Comparison of ENCODE assay signal across 12 cellular contexts in genomic region chr19:4913996-4914735, GRCh38. TPM values are rescaled to one million over a fixed set of nuclear protein-coding genes. Genes with fewer than 3 reads are reported as not detected.
DNase-seq lines count a peak whose midpoint lies in the region; ATAC-seq, FAIRE-seq and TF ChIP-seq lines count a peak whose summit lies in the region.
"Had no signal": no experiment of that assay in that cellular context is flagged by ENCODE, and none has a peak within 500 bp of the region (broad histone marks: within the 10 kb centered on the region; RNA-seq: fewer than 3 reads in every experiment).

No MANE protein-coding gene starts in this region.

- in situ Hi-C loops in HepG2 (cut with HindIII; ENCODE audit: extremely low pct_ligation_motif_present, low pct_unique_long_range_greater_than_20kb) (loop anchor here (5.0 kb wide), 2 partner anchors 42 to 102 kb away; no protein-coding TSS in a partner anchor), transverse colon (cut with MboI; ENCODE audit: low pct_ligation_motif_present in 1 of 4, low pct_unique_long_range_greater_than_20kb in 1 of 4, low sequenced_read_pairs in 3 of 4) (loop anchor here in 1 of 4 donors (25.0 kb wide), 1 partner anchor 102 kb away; no protein-coding TSS in a partner anchor)

- no peak for FAIRE-seq in HepG2 (lab: Jason Lieb, UNC)

- H3K27me3 ChIP-seq in HepG2 (ENCODE audit: control insufficient read depth in 1 of 2, insufficient read depth in 2 of 2, low read length in 2 of 2): no peaks in the 10 kb centered on the region
- no peaks in the 10 kb centered on the region for H3K27me3 ChIP-seq in right lobe of liver
- H3K27me3 ChIP-seq in transverse colon: peaks cover 3% of the 10 kb centered on the region
- H3K27me3 ChIP-seq: gastrocnemius medialis had no signal

- BruUV-seq in HepG2 (replicated peaks; lab: Mats Ljungman, UMichigan): no TSS peak

- TF ChIP-seq EP300 in HepG2 (IDR thresholded peaks at IDR 0.05; ENCODE audit: low read depth in 2 of 2, low read length in 2 of 2): no peak
- no peak for TF ChIP-seq EP300 in HepG2 (CRISPR knock-in tag; IDR thresholded peaks at IDR 0.05; ENCODE audit: borderline replicate concordance)
- no peak for TF ChIP-seq EP300 in transverse colon (IDR thresholded peaks at IDR 0.05; ENCODE audit: low read depth)

- TF ChIP-seq POLR2A in HepG2 (IDR thresholded peaks at IDR 0.05; ENCODE audit: insufficient read depth in 1 of 2, low read depth in 2 of 2, low read length in 2 of 2) (no peak; a peak in 1 of 4 replicates), right lobe of liver (IDR thresholded peaks at IDR 0.05) (no peak), transverse colon (IDR thresholded peaks at IDR 0.05) (no peak), erythroblast (IDR thresholded peaks at IDR 0.05; ENCODE audit: low read length) (no peak)

- intact Hi-C loops in HepG2 (cut with micrococcal nuclease; ENCODE audit: unreplicated experiment) (no loop called here), right lobe of liver (cut with DNase I) (loop anchor here (5.0 kb wide), 2 partner anchors 37 to 107 kb away; no protein-coding TSS in a partner anchor), transverse colon (cut with DNase I; ENCODE audit: low total_unique reads) (no loop called here)

- no peak overlapping the region for H3K27ac ChIP-seq in HepG2 (ENCODE audit: extremely low read length, insufficient read depth, low read length)
- H3K27ac ChIP-seq in right lobe of liver: no peak overlapping the region
- H3K27ac ChIP-seq in transverse colon: peak overlapping the region in 2 of 4 donors; percentile 51 to 64
- H3K27ac ChIP-seq: gastrocnemius medialis, parathyroid adenoma had no signal

- H3K4me3 Mint-ChIP-seq in activated T-cell treated with anti-CD3 and anti-CD28 coated beads, Interleukin-2, amount 50 U/mL, for 72 hours: peak overlapping the region; percentile 90 to 99
- H3K4me3 Mint-ChIP-seq in memory B cell: peak overlapping the region; percentile 98

- H3K4me3 ChIP-seq in HepG2 (replicated peaks in 1 of 3; ENCODE audit: insufficient read depth in 1 of 3, low read depth in 2 of 3, low read length in 3 of 3): no peak overlapping the region
- no peak overlapping the region for H3K4me3 ChIP-seq in right lobe of liver
- peak overlapping the region in 1 of 4 donors; percentile 37 for H3K4me3 ChIP-seq in transverse colon
- H3K4me3 ChIP-seq: gastrocnemius medialis had no signal

- H4K20me1 ChIP-seq in HepG2 (ENCODE audit: insufficient read depth, low read length): peaks cover 2% of the 10 kb centered on the region; the same call in 1 of the 2 replicates

- H3K36me3 ChIP-seq in HepG2 (replicated peaks in 1 of 2; ENCODE audit: control insufficient read depth in 1 of 2, insufficient read depth in 2 of 2, low read length in 2 of 2): peaks cover 2 to 30% of the 10 kb centered on the region in 2 experiments; a peak in 3 of 5 replicates
- H3K36me3 ChIP-seq in right lobe of liver: no peaks in the 10 kb centered on the region
- H3K36me3 ChIP-seq in transverse colon: no peaks in the 10 kb centered on the region
- H3K36me3 ChIP-seq: gastrocnemius medialis had no signal

- no peaks in the 10 kb centered on the region for H3K27me3 Mint-ChIP-seq in activated T-cell treated with anti-CD3 and anti-CD28 coated beads, Interleukin-2, amount 50 U/mL, for 72 hours (ENCODE audit: low read depth)
- H3K27me3 Mint-ChIP-seq in memory B cell: no peaks in the 10 kb centered on the region

- H3K4me1 Mint-ChIP-seq in activated T-cell treated with anti-CD3 and anti-CD28 coated beads, Interleukin-2, amount 50 U/mL, for 72 hours (ENCODE audit: low read depth): peaks cover 69% of the 10 kb centered on the region
- H3K4me1 Mint-ChIP-seq in memory B cell: peaks cover 32% of the 10 kb centered on the region

- CTCF ChIA-PET in HepG2 (lab: Yijun Ruan, JAX; ENCODE audit: low intra/inter-chr PET ratio, low total read pairs): interaction anchor here (0.6 kb wide), 1 partner anchor 117 kb away, joined by 3 read pairs; no protein-coding TSS in a partner anchor

- TF ChIP-seq RAD21 in HepG2 (CRISPR knock-in tag; IDR thresholded peaks at IDR 0.05): no peak

- peaks cover 6 to 39% of the 10 kb centered on the region in 2 donors for H3K36me3 Mint-ChIP-seq in activated T-cell treated with anti-CD3 and anti-CD28 coated beads, Interleukin-2, amount 50 U/mL, for 72 hours (ENCODE audit: insufficient read depth in 2 of 2)
- no peaks in the 10 kb centered on the region for H3K36me3 Mint-ChIP-seq in memory B cell

- H3K4me1 ChIP-seq in HepG2 (ENCODE audit: insufficient read depth, low read length) (peaks cover 33% of the 10 kb centered on the region), right lobe of liver (peaks cover 0 to 12% (median 0%) of the 10 kb centered on the region in 4 donors), transverse colon (peaks cover 16 to 37% (median 29%) of the 10 kb centered on the region in 4 donors)
- H3K4me1 ChIP-seq: parathyroid adenoma had no signal

- H3K79me2 ChIP-seq in HepG2 (ENCODE audit: insufficient read depth, low read length): peaks cover 76% of the 10 kb centered on the region
- H3K79me2 ChIP-seq: parathyroid adenoma had no signal

- POLR2A ChIA-PET in HepG2 (lab: Yijun Ruan, JAX): no interaction called here

- H3K9me3 ChIP-seq in HepG2 (ENCODE audit: low read length): no peaks in the 10 kb centered on the region
- no peaks in the 10 kb centered on the region for H3K9me3 ChIP-seq in right lobe of liver
- H3K9me3 ChIP-seq in transverse colon: no peaks in the 10 kb centered on the region
- H3K9me3 ChIP-seq: gastrocnemius medialis had no signal

- no peak for ATAC-seq in HepG2
- no peak for ATAC-seq in right lobe of liver
- ATAC-seq in activated T-cell treated with anti-CD3 and anti-CD28 coated beads, Interleukin-2, amount 50 U/mL, for 72 hours (replicated peaks in 1 of 2): no peak
- ATAC-seq in memory B cell (ENCODE audit: low read depth): no peak
- ATAC-seq in HG02970 (IDR thresholded peaks at IDR 0.05; ENCODE audit: low FRiP score, unreplicated experiment): no peak
- ATAC-seq: gastrocnemius medialis had no signal

- no peak overlapping the region for H3K4me2 ChIP-seq in HepG2 (ENCODE audit: low read depth, low read length)

- 95% methylated on average over 24 of the region's 24 CpGs for WGBS in HepG2 (ENCODE audit: low lambda C conversion rate)
- WGBS in right lobe of liver (ENCODE audit: insufficient coverage, low coverage, low lambda C conversion rate, missing lambda C conversion rate): 88% methylated on average over 9 of the region's 24 CpGs
- WGBS in transverse colon (ENCODE audit: low coverage in 1 of 2), 2 donors: 81 to 83% methylated on average over 8 to 24 of the region's 24 CpGs

- no peak overlapping the region for H2AFZ ChIP-seq in HepG2 (ENCODE audit: low read length)
- H2AFZ ChIP-seq: parathyroid adenoma had no signal

- TF ChIP-seq CTCF in HepG2 (CRISPR knock-in tag; IDR thresholded peaks at IDR 0.05) (no peak), right lobe of liver (IDR thresholded peaks at IDR 0.05) (no peak), transverse colon (IDR thresholded peaks at IDR 0.05) (no peak)

- H3K9me3 Mint-ChIP-seq in activated T-cell treated with anti-CD3 and anti-CD28 coated beads, Interleukin-2, amount 50 U/mL, for 72 hours: no peaks in the 10 kb centered on the region
- no peaks in the 10 kb centered on the region for H3K9me3 Mint-ChIP-seq in memory B cell

- no peak overlapping the region for H3K9ac ChIP-seq in HepG2 (ENCODE audit: insufficient read depth, low read depth, low read length)
- H3K9ac ChIP-seq: parathyroid adenoma had no signal

- peak overlapping the region; percentile 79 for H3K27ac Mint-ChIP-seq in activated T-cell treated with anti-CD3 and anti-CD28 coated beads, Interleukin-2, amount 50 U/mL, for 72 hours
- no peak overlapping the region for H3K27ac Mint-ChIP-seq in memory B cell

- no peak for DNase-seq in HepG2 (ENCODE audit: low spot score)
- no peak for DNase-seq in right lobe of liver
- peak; percentile 16 to 19 for DNase-seq in activated T-cell treated with anti-CD3 and anti-CD28 coated beads, Interleukin-2, amount 50 U/mL, for 72 hours
- DNase-seq in memory B cell (ENCODE audit: low spot score in 2 of 2): no peak
- peak; percentile 17 for DNase-seq in transverse colon
- DNase-seq in NCI-H1436 treated with DMSO at 0.1 percent for 48 hours (lab: John Stamatoyannopoulos, UW): no peak
- DNase-seq in erythroblast (lab: John Stamatoyannopoulos, UW): no peak
- DNase-seq: gastrocnemius medialis, SHP77 had no signal

RNA-seq across cellular contexts. Expression of gene UHRF1, which starts 4.9 kb away (rescaled TPM):
- total RNA-seq in HepG2 (2016; rRNA removed; fragmentation: Illumina TruSeq; extraction: Trizol): 77.7 and 78.4 TPM in 2 replicates
- total RNA-seq in HepG2 (2016; cell fraction: cytosol; rRNA removed; fragmentation: Illumina TruSeq; extraction: Trizol; ENCODE audit: low read depth): 3.9 and 6.2 TPM in 2 replicates
- total RNA-seq in HepG2 (2016; cell fraction: insoluble cytoplasmic fraction; rRNA removed; fragmentation: Illumina TruSeq; extraction: Trizol): 67.8 and 81.6 TPM in 2 replicates
- total RNA-seq in HepG2 (2016; cell fraction: membrane; rRNA removed; fragmentation: Illumina TruSeq; extraction: Trizol): 20.0 and 21.7 TPM in 2 replicates
- total RNA-seq in HepG2 (2016; cell fraction: nucleus; rRNA removed; fragmentation: Illumina TruSeq; extraction: Trizol): 44.9 and 50.5 TPM in 2 replicates
- 6.6 and 6.8 TPM in 2 replicates for polyA plus RNA-seq in HepG2 (2011; rRNA removed)
- 3.1 and 4.8 TPM in 2 replicates for polyA plus RNA-seq in HepG2 (2011; cell fraction: cytosol; rRNA removed)
- polyA plus RNA-seq in HepG2 (2011; cell fraction: nucleus; rRNA removed): 10.7 and 15.0 TPM in 2 replicates
- 6.1 and 15.1 TPM in 2 replicates for polyA plus RNA-seq in HepG2 (2012)
- polyA plus RNA-seq in HepG2 (2016; cell fraction: cytosol; fragmentation: Illumina TruSeq; extraction: Trizol; ENCODE audit: low read depth): 2.1 and 2.4 TPM in 2 replicates
- 65.4 and 73.6 TPM in 2 replicates for polyA plus RNA-seq in HepG2 (2016; cell fraction: insoluble cytoplasmic fraction; fragmentation: Illumina TruSeq; extraction: Trizol; ENCODE audit: low read depth)
- polyA plus RNA-seq in HepG2 (2016; cell fraction: membrane; fragmentation: Illumina TruSeq; extraction: Trizol; ENCODE audit: low read depth): 7.7 and 8.4 TPM in 2 replicates
- polyA plus RNA-seq in HepG2 (2016; cell fraction: nucleus; fragmentation: Illumina TruSeq; extraction: Trizol; ENCODE audit: insufficient read depth, low read depth): 78.8 and 80.1 TPM in 2 replicates
- polyA minus RNA-seq in HepG2 (2011; rRNA and poly(A)+ RNA removed; ENCODE audit: low replicate concordance): 16.7 and 45.7 TPM in 2 replicates
- polyA minus RNA-seq in HepG2 (2011; cell fraction: cytosol; rRNA and poly(A)+ RNA removed): 4.4 and 8.6 TPM in 2 replicates
- polyA minus RNA-seq in HepG2 (2011; cell fraction: nucleus; rRNA and poly(A)+ RNA removed): 4.1 and 5.9 TPM in 2 replicates
- 1 to 10 TPM in 2 of 6 experiments, under 1 TPM in 4; 0.17 to 3.8 (median 0.82) TPM for total RNA-seq in right lobe of liver
- 100 to 1,000 TPM in 1 of 2 donors, 10 to 100 TPM in 1; 76.4 to 110 TPM for total RNA-seq in activated T-cell treated with anti-CD3 and anti-CD28 coated beads, Interleukin-2, amount 50 U/mL, for 72 hours
- total RNA-seq in transverse colon: 10 to 100 TPM in 2 of 4 donors, 1 to 10 TPM in 2; 2.9 to 41.2 (median 12.0) TPM

RNA-seq across cellular contexts. Expression of gene ARRDC5, which starts 11.5 kb away (rescaled TPM):
- total RNA-seq in HepG2 (2016; rRNA removed; fragmentation: Illumina TruSeq; extraction: Trizol) (not detected in 2 replicates), right lobe of liver (under 1 TPM in 3 of 6 experiments, not detected in 3; 0.15 to 0.35 (median 0.17) TPM), transverse colon (1 to 10 TPM in 1 of 4 donors, not detected in 3; 1.3 TPM)
- not detected in 2 replicates for total RNA-seq in HepG2 (2016; cell fraction: cytosol; rRNA removed; fragmentation: Illumina TruSeq; extraction: Trizol; ENCODE audit: low read depth)
- not detected in 2 replicates for total RNA-seq in HepG2 (2016; cell fraction: insoluble cytoplasmic fraction; rRNA removed; fragmentation: Illumina TruSeq; extraction: Trizol)
- total RNA-seq in HepG2 (2016; cell fraction: membrane; rRNA removed; fragmentation: Illumina TruSeq; extraction: Trizol): not detected in 2 replicates
- total RNA-seq in HepG2 (2016; cell fraction: nucleus; rRNA removed; fragmentation: Illumina TruSeq; extraction: Trizol): not detected in 2 replicates
- polyA plus RNA-seq in HepG2 (2011; rRNA removed): not detected in 2 replicates
- polyA plus RNA-seq in HepG2 (2011; cell fraction: cytosol; rRNA removed): not detected in 2 replicates
- not detected in 2 replicates for polyA plus RNA-seq in HepG2 (2011; cell fraction: nucleus; rRNA removed)
- polyA plus RNA-seq in HepG2 (2012): not detected in 2 replicates
- polyA plus RNA-seq in HepG2 (2016; cell fraction: cytosol; fragmentation: Illumina TruSeq; extraction: Trizol; ENCODE audit: low read depth): not detected in 2 replicates
- not detected in 2 replicates for polyA plus RNA-seq in HepG2 (2016; cell fraction: insoluble cytoplasmic fraction; fragmentation: Illumina TruSeq; extraction: Trizol; ENCODE audit: low read depth)
- polyA plus RNA-seq in HepG2 (2016; cell fraction: membrane; fragmentation: Illumina TruSeq; extraction: Trizol; ENCODE audit: low read depth): not detected in 2 replicates
- not detected in 2 replicates for polyA plus RNA-seq in HepG2 (2016; cell fraction: nucleus; fragmentation: Illumina TruSeq; extraction: Trizol; ENCODE audit: insufficient read depth, low read depth)
- polyA minus RNA-seq in HepG2 (2011; rRNA and poly(A)+ RNA removed; ENCODE audit: low replicate concordance): 0.09 TPM in 1 of 2 replicates, not detected in the other
- polyA minus RNA-seq in HepG2 (2011; cell fraction: cytosol; rRNA and poly(A)+ RNA removed): not detected in 2 replicates
- polyA minus RNA-seq in HepG2 (2011; cell fraction: nucleus; rRNA and poly(A)+ RNA removed): not detected in 2 replicates
- under 1 TPM; 0.72 to 0.76 TPM for total RNA-seq in activated T-cell treated with anti-CD3 and anti-CD28 coated beads, Interleukin-2, amount 50 U/mL, for 72 hours
- total RNA-seq: gastrocnemius medialis had no signal
- polyA plus RNA-seq: BJ had no signal

RNA-seq across cellular contexts. Expression of gene PLIN3, which starts 46.7 kb away (rescaled TPM):
- total RNA-seq in HepG2 (2016; rRNA removed; fragmentation: Illumina TruSeq; extraction: Trizol) (49.3 and 59.8 TPM in 2 replicates), right lobe of liver (10 to 100 TPM; 10.8 to 53.9 (median 19.6) TPM), transverse colon (10 to 100 TPM; 27.5 to 85.5 (median 77.1) TPM)
- total RNA-seq in HepG2 (2016; cell fraction: cytosol; rRNA removed; fragmentation: Illumina TruSeq; extraction: Trizol; ENCODE audit: low read depth): 8.6 and 11.0 TPM in 2 replicates
- 52.7 and 59.0 TPM in 2 replicates for total RNA-seq in HepG2 (2016; cell fraction: insoluble cytoplasmic fraction; rRNA removed; fragmentation: Illumina TruSeq; extraction: Trizol)
- 25.3 and 25.7 TPM in 2 replicates for total RNA-seq in HepG2 (2016; cell fraction: membrane; rRNA removed; fragmentation: Illumina TruSeq; extraction: Trizol)
- total RNA-seq in HepG2 (2016; cell fraction: nucleus; rRNA removed; fragmentation: Illumina TruSeq; extraction: Trizol): 20.1 and 21.0 TPM in 2 replicates
- polyA plus RNA-seq in HepG2 (2011; rRNA removed): 57.9 and 69.4 TPM in 2 replicates
- 64.8 and 97.9 TPM in 2 replicates for polyA plus RNA-seq in HepG2 (2011; cell fraction: cytosol; rRNA removed)
- polyA plus RNA-seq in HepG2 (2011; cell fraction: nucleus; rRNA removed): 34.7 and 36.0 TPM in 2 replicates
- 36.2 and 55.0 TPM in 2 replicates for polyA plus RNA-seq in HepG2 (2012)
- 10.8 and 11.1 TPM in 2 replicates for polyA plus RNA-seq in HepG2 (2016; cell fraction: cytosol; fragmentation: Illumina TruSeq; extraction: Trizol; ENCODE audit: low read depth)
- polyA plus RNA-seq in HepG2 (2016; cell fraction: insoluble cytoplasmic fraction; fragmentation: Illumina TruSeq; extraction: Trizol; ENCODE audit: low read depth): 68.3 and 74.9 TPM in 2 replicates
- polyA plus RNA-seq in HepG2 (2016; cell fraction: membrane; fragmentation: Illumina TruSeq; extraction: Trizol; ENCODE audit: low read depth): 20.0 and 20.9 TPM in 2 replicates
- 31.2 and 32.3 TPM in 2 replicates for polyA plus RNA-seq in HepG2 (2016; cell fraction: nucleus; fragmentation: Illumina TruSeq; extraction: Trizol; ENCODE audit: insufficient read depth, low read depth)
- 93.3 and 183 TPM in 2 replicates for polyA minus RNA-seq in HepG2 (2011; rRNA and poly(A)+ RNA removed; ENCODE audit: low replicate concordance)
- polyA minus RNA-seq in HepG2 (2011; cell fraction: cytosol; rRNA and poly(A)+ RNA removed): 76.8 and 81.5 TPM in 2 replicates
- 26.5 and 32.3 TPM in 2 replicates for polyA minus RNA-seq in HepG2 (2011; cell fraction: nucleus; rRNA and poly(A)+ RNA removed)
- 10 to 100 TPM; 43.7 to 44.6 TPM for total RNA-seq in activated T-cell treated with anti-CD3 and anti-CD28 coated beads, Interleukin-2, amount 50 U/mL, for 72 hours

RNA-seq across cellular contexts. Expression of gene KDM4B, which starts 54.7 kb away (rescaled TPM):
- total RNA-seq in HepG2 (2016; rRNA removed; fragmentation: Illumina TruSeq; extraction: Trizol): 4.4 and 4.9 TPM in 2 replicates
- 8.2 and 11.5 TPM in 2 replicates for total RNA-seq in HepG2 (2016; cell fraction: cytosol; rRNA removed; fragmentation: Illumina TruSeq; extraction: Trizol; ENCODE audit: low read depth)
- 3.5 and 4.9 TPM in 2 replicates for total RNA-seq in HepG2 (2016; cell fraction: insoluble cytoplasmic fraction; rRNA removed; fragmentation: Illumina TruSeq; extraction: Trizol)
- 3.1 and 3.8 TPM in 2 replicates for total RNA-seq in HepG2 (2016; cell fraction: membrane; rRNA removed; fragmentation: Illumina TruSeq; extraction: Trizol)
- total RNA-seq in HepG2 (2016; cell fraction: nucleus; rRNA removed; fragmentation: Illumina TruSeq; extraction: Trizol): 3.9 and 4.5 TPM in 2 replicates
- polyA plus RNA-seq in HepG2 (2011; rRNA removed): 14.6 and 18.6 TPM in 2 replicates
- 6.9 and 11.2 TPM in 2 replicates for polyA plus RNA-seq in HepG2 (2011; cell fraction: cytosol; rRNA removed)
- 33.5 and 43.5 TPM in 2 replicates for polyA plus RNA-seq in HepG2 (2011; cell fraction: nucleus; rRNA removed)
- polyA plus RNA-seq in HepG2 (2012): 13.7 TPM in 2 replicates
- polyA plus RNA-seq in HepG2 (2016; cell fraction: cytosol; fragmentation: Illumina TruSeq; extraction: Trizol; ENCODE audit: low read depth): 0.49 and 0.51 TPM in 2 replicates
- polyA plus RNA-seq in HepG2 (2016; cell fraction: insoluble cytoplasmic fraction; fragmentation: Illumina TruSeq; extraction: Trizol; ENCODE audit: low read depth): 4.1 and 5.2 TPM in 2 replicates
- 0.86 and 1.2 TPM in 2 replicates for polyA plus RNA-seq in HepG2 (2016; cell fraction: membrane; fragmentation: Illumina TruSeq; extraction: Trizol; ENCODE audit: low read depth)
- polyA plus RNA-seq in HepG2 (2016; cell fraction: nucleus; fragmentation: Illumina TruSeq; extraction: Trizol; ENCODE audit: insufficient read depth, low read depth): 7.8 and 9.0 TPM in 2 replicates
- 27.9 and 166 TPM in 2 replicates for polyA minus RNA-seq in HepG2 (2011; rRNA and poly(A)+ RNA removed; ENCODE audit: low replicate concordance)
- polyA minus RNA-seq in HepG2 (2011; cell fraction: cytosol; rRNA and poly(A)+ RNA removed): 29.8 and 30.8 TPM in 2 replicates
- 29.2 and 30.7 TPM in 2 replicates for polyA minus RNA-seq in HepG2 (2011; cell fraction: nucleus; rRNA and poly(A)+ RNA removed)
- 10 to 100 TPM; 14.2 to 36.9 (median 29.1) TPM for total RNA-seq in right lobe of liver
- total RNA-seq in activated T-cell treated with anti-CD3 and anti-CD28 coated beads, Interleukin-2, amount 50 U/mL, for 72 hours: 10 to 100 TPM; 31.3 to 37.1 TPM
- 10 to 100 TPM; 26.6 to 84.2 (median 39.9) TPM for total RNA-seq in transverse colon

Comparison
In these comparisons a context has a peak if more than half of its experiments do, and no peak if none do; other contexts are left out.
1. intact Hi-C loops: an anchor here in right lobe of liver (5.0 kb wide); none called in HepG2 and transverse colon.
2. DNase-seq: peak in activated T-cell treated with anti-CD3 and anti-CD28 coated beads, Interleukin-2, amount 50 U/mL, for 72 hours (2 of 2) and transverse colon (single experiment); none in HepG2 (single experiment), right lobe of liver (0 of 3), memory B cell (0 of 2), NCI-H1436 treated with DMSO at 0.1 percent for 48 hours (single experiment) and erythroblast (0 of 2).